ENCODE assay signal across 14 cellular contexts in the genomic region with DNA sequence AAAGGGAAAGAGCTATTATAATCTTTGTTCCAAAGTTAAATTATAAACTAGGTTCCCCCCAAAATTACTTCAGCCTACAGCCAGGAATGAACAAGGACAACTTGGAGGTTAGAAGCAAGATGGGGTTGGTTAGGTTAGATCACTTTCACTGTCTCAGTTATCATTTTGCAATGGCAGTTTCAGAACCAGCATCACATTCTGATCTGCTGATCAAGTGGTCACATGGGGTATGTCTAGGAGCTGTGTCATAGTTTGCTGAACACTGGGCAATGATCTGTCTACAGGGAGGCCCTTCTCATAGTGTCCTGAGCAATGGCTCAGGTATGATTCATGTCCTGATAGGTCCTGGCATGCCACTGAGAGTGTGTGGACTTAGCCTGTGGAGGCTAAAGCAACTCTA. TPM values are rescaled to one million over a fixed set of nuclear protein-coding genes. Genes with fewer than 3 reads are reported as not detected.
A peak's percentile ranks its signal among the peaks of the same experiment; 100 is the strongest.
DNase-seq lines count a peak whose midpoint lies in the region; ATAC-seq, FAIRE-seq and TF ChIP-seq lines count a peak whose summit lies in the region.
"Had no signal": no experiment of that assay in that cellular context is flagged by ENCODE, and none has a peak within 500 bp of the region (broad histone marks: within the 10 kb centered on the region; RNA-seq: fewer than 3 reads in every experiment).

No MANE protein-coding gene starts in this region.

- H3K4me3 ChIP-seq in AG10803 (ENCODE audit: low read length) = no peak overlapping the region
- no peak overlapping the region for H3K4me3 ChIP-seq in brain microvascular endothelial cell (ENCODE audit: low read depth, low read length)
- H3K4me3 ChIP-seq in mesendoderm (ENCODE audit: low read length) = no peak overlapping the region
- H3K4me3 ChIP-seq: BLaER1 treated with 17β-estradiol and CSF1 and Interleukin-3, amounts not matched to agents 10 nM and 100 nM; psoas muscle; SJSA1 had no signal

- no peak overlapping the region for H2BK120ac ChIP-seq in mesendoderm (ENCODE audit: low read depth, low read length)

- H3K9ac ChIP-seq in mesendoderm (ENCODE audit: low read length) = no peak overlapping the region
- H3K9ac ChIP-seq: BLaER1 treated with 17β-estradiol and CSF1 and Interleukin-3, amounts not matched to agents 10 nM and 100 nM had no signal

- intact Hi-C loops in left colon (cut with DNase I, micrococcal nuclease) = no loop called here

- peak; percentile 30 for ATAC-seq in left colon
- ATAC-seq: psoas muscle had no signal

- no peaks in the 10 kb centered on the region for H3K4me1 ChIP-seq in mesendoderm (ENCODE audit: control insufficient read depth, low read depth, low read length)
- H3K4me1 ChIP-seq: BLaER1 treated with 17β-estradiol and CSF1 and Interleukin-3, amounts not matched to agents 10 nM and 100 nM; psoas muscle had no signal

- peak; percentile 58 for DNase-seq in AG10803 (ENCODE audit: low read depth)
- peak; percentile 5 for DNase-seq in HTR-8/SVneo (ENCODE audit: insufficient read length, low spot score)
- DNase-seq in brain microvascular endothelial cell = peak; percentile 72
- no peak for DNase-seq in left colon
- DNase-seq in DMS153 treated with DMSO at 0.1 percent for 48 hours (lab: John Stamatoyannopoulos, UW; ENCODE audit: unreplicated experiment) = no peak
- DNase-seq in NCI-H774 (lab: John Stamatoyannopoulos, UW) = no peak
- no peak for DNase-seq in mesendoderm
- no peak for DNase-seq in HuH-7 (ENCODE audit: low spot score)
- DNase-seq: GF-D8, NCI-H82, psoas muscle, WERI-Rb-1 had no signal

- no peak for TF ChIP-seq CTCF in AG10803 (conservative IDR thresholded peaks at IDR 0.05; ENCODE audit: low read length)
- TF ChIP-seq CTCF in brain microvascular endothelial cell (IDR thresholded peaks at IDR 0.05; ENCODE audit: low read depth, low read length, missing control alignments) = no peak

- no peak overlapping the region for H4K5ac ChIP-seq in mesendoderm (ENCODE audit: low read length)

- no peaks in the 10 kb centered on the region for H3K79me2 ChIP-seq in mesendoderm (ENCODE audit: control insufficient read depth, insufficient read depth, low read length)

- H4K8ac ChIP-seq in mesendoderm (ENCODE audit: low read depth, low read length) = no peak overlapping the region

- no peak overlapping the region for H3K4me2 ChIP-seq in mesendoderm (ENCODE audit: low read length)
- H3K4me2 ChIP-seq: BLaER1 treated with 17β-estradiol and CSF1 and Interleukin-3, amounts not matched to agents 10 nM and 100 nM had no signal

- no peak overlapping the region for H3K23ac ChIP-seq in mesendoderm (ENCODE audit: low read length)

- H3K36me3 ChIP-seq in brain microvascular endothelial cell (replicated peaks) (no peaks in the 10 kb centered on the region), mesendoderm (ENCODE audit: control insufficient read depth, insufficient read depth, low read length) (no peaks in the 10 kb centered on the region)
- H3K36me3 ChIP-seq: BLaER1 treated with 17β-estradiol and CSF1 and Interleukin-3, amounts not matched to agents 10 nM and 100 nM; SJSA1; WERI-Rb-1 had no signal

- no peak overlapping the region for H3K56ac ChIP-seq in mesendoderm (ENCODE audit: low read length)

- FAIRE-seq in HTR-8/SVneo (lab: Jason Lieb, UNC) = no peak

- no peaks in the 10 kb centered on the region for H3K79me1 ChIP-seq in mesendoderm (ENCODE audit: low read length)

- H3K27ac ChIP-seq in brain microvascular endothelial cell (no peak overlapping the region), mesendoderm (ENCODE audit: low read depth, low read length) (no peak overlapping the region)
- H3K27ac ChIP-seq: BLaER1 treated with 17β-estradiol and CSF1 and Interleukin-3, amounts not matched to agents 10 nM and 100 nM; psoas muscle; SJSA1; WERI-Rb-1 had no signal

- H2BK5ac ChIP-seq in mesendoderm (ENCODE audit: low read length) = no peak overlapping the region

- H2BK15ac ChIP-seq in mesendoderm (replicated peaks; ENCODE audit: low read depth) = no peak overlapping the region

- H3K27me3 ChIP-seq in brain microvascular endothelial cell (replicated peaks) (no peaks in the 10 kb centered on the region), mesendoderm (ENCODE audit: insufficient read depth, low read length, poor library complexity) (no peaks in the 10 kb centered on the region)
- H3K27me3 ChIP-seq: BLaER1 treated with 17β-estradiol and CSF1 and Interleukin-3, amounts not matched to agents 10 nM and 100 nM; SJSA1 had no signal

- H3K18ac ChIP-seq in mesendoderm (ENCODE audit: low read length) = no peak overlapping the region

- no peak overlapping the region for H3K4ac ChIP-seq in mesendoderm (ENCODE audit: low read depth, low read length)

- in situ Hi-C loops in brain microvascular endothelial cell (cut with HindIII; ENCODE audit: low pct_ligation_motif_present, low sequenced_read_pairs) = no loop called here

- H2AK5ac ChIP-seq in mesendoderm (ENCODE audit: low read length) = no peak overlapping the region

RNA-seq across cellular contexts. Expression of a gene that starts 41.6 kb away (rescaled TPM):
- 10 to 100 TPM; 81.0 to 89.0 TPM for total RNA-seq in left colon
- polyA plus RNA-seq in mesendoderm (2013, experiment 1 of 2) = 19.6 TPM
- 22.1 TPM for polyA plus RNA-seq in mesendoderm (2013, experiment 2 of 2)

Comparison
In these comparisons a context has a peak if more than half of its experiments do, and no peak if none do; other contexts are left out.
1. DNase-seq: peak in AG10803 (single experiment), HTR-8/SVneo (single experiment) and brain microvascular endothelial cell (single experiment); none in left colon (0 of 2), DMS153 treated with DMSO at 0.1 percent for 48 hours (single experiment), NCI-H774 (single experiment), mesendoderm (single experiment) and HuH-7 (single experiment).